ENCODE assay signal across 18 cellular contexts in genomic region chr1:176779655-176780328, GRCh38.
DNase-seq lines count a peak whose midpoint lies in the region; ATAC-seq, FAIRE-seq and TF ChIP-seq lines count a peak whose summit lies in the region.
"Had no signal": no experiment of that assay in that cellular context is flagged by ENCODE, and none has a peak within 500 bp of the region (broad histone marks: within the 10 kb centered on the region; RNA-seq: fewer than 3 reads in every experiment).

No MANE protein-coding gene starts in this region.

- H2AFZ ChIP-seq in astrocyte (ENCODE audit: low read depth, low read length), result no peak overlapping the region

- H3K27ac Mint-ChIP-seq in astrocyte (ENCODE audit: unreplicated experiment) (no peak overlapping the region), progenitor cell of endocrine pancreas (peak overlapping the region; percentile 89)
- H3K27ac Mint-ChIP-seq: CD14-positive monocyte; CD8-positive, alpha-beta T cell had no signal

- H3K4me3 ChIP-seq in astrocyte (ENCODE audit: insufficient read depth, low read depth, low read length), result no peak overlapping the region
- no peak overlapping the region for H3K4me3 ChIP-seq in epithelial cell of esophagus (ENCODE audit: low read length)
- H3K4me3 ChIP-seq: BLaER1, HAP-1 had no signal

- TF ChIP-seq CTCF in D721Med (IDR thresholded peaks at IDR 0.05; ENCODE audit: insufficient read depth, missing control alignments) (no peak), astrocyte (IDR thresholded peaks at IDR 0.05; ENCODE audit: insufficient read depth, low read depth, low read length) (no peak), epithelial cell of esophagus (IDR thresholded peaks at IDR 0.05; ENCODE audit: insufficient read depth, low read depth, low read length, missing control alignments) (no peak), progenitor cell of endocrine pancreas (IDR thresholded peaks at IDR 0.05; ENCODE audit: unreplicated experiment) (no peak)

- no peaks in the 10 kb centered on the region for H3K9me3 ChIP-seq in astrocyte (ENCODE audit: insufficient read depth, low read depth, low read length)
- H3K9me3 ChIP-seq: BLaER1, HAP-1 had no signal

- no peak overlapping the region for H3K4me3 Mint-ChIP-seq in astrocyte (ENCODE audit: unreplicated experiment)
- H3K4me3 Mint-ChIP-seq in progenitor cell of endocrine pancreas (ENCODE audit: low read depth), result no peak overlapping the region
- H3K4me3 Mint-ChIP-seq: CD14-positive monocyte; CD8-positive, alpha-beta T cell had no signal

- no peak for DNase-seq in D721Med (ENCODE audit: insufficient read length, low spot score)
- DNase-seq in astrocyte (ENCODE audit: low read depth), result no peak
- DNase-seq in epithelial cell of esophagus (ENCODE audit: low read depth), result peak; percentile 6
- DNase-seq in progenitor cell of endocrine pancreas (ENCODE audit: low spot score, unreplicated experiment), result no peak
- no peak for DNase-seq in DMS153 (lab: John Stamatoyannopoulos, UW)
- no peak for DNase-seq in posterior vena cava (ENCODE audit: low spot score)
- DNase-seq: 8988T; Calu3; CD8-positive, alpha-beta T cell; DMS 273 treated with DMSO at 0.1 percent for 48 hours had no signal

- H3K36me3 Mint-ChIP-seq in astrocyte (ENCODE audit: low read depth, unreplicated experiment) (no peaks in the 10 kb centered on the region), progenitor cell of endocrine pancreas (ENCODE audit: insufficient read depth) (peaks cover 2% of the 10 kb centered on the region)
- H3K36me3 Mint-ChIP-seq: CD14-positive monocyte; CD8-positive, alpha-beta T cell had no signal

- no peaks in the 10 kb centered on the region for H3K36me3 ChIP-seq in astrocyte (ENCODE audit: insufficient read depth, low read length)
- H3K36me3 ChIP-seq: BLaER1, HAP-1 had no signal

- intact Hi-C loops in posterior vena cava (cut with DNase I), result no loop called here

- H3K9ac ChIP-seq in astrocyte (ENCODE audit: low read length), result no peak overlapping the region
- H3K9ac ChIP-seq: BLaER1 had no signal

- no peak overlapping the region for H3K27ac ChIP-seq in astrocyte (ENCODE audit: low read depth, low read length)
- H3K27ac ChIP-seq: BLaER1, HL-60 had no signal

- H3K4me1 ChIP-seq in astrocyte (ENCODE audit: insufficient read depth, low read length), result no peaks in the 10 kb centered on the region
- H3K4me1 ChIP-seq: BLaER1, HAP-1 had no signal

- no peak overlapping the region for H3K4me2 ChIP-seq in astrocyte (ENCODE audit: low read length)
- H3K4me2 ChIP-seq: BLaER1 had no signal

- H3K27me3 Mint-ChIP-seq in astrocyte (ENCODE audit: low read depth, unreplicated experiment) (no peaks in the 10 kb centered on the region), progenitor cell of endocrine pancreas (peaks cover 6% of the 10 kb centered on the region)

- FAIRE-seq in D721Med (lab: Jason Lieb, UNC) (peak; percentile 70), astrocyte (lab: Jason Lieb, UNC) (peak; percentile 17)
- FAIRE-seq: G401.6, GM12891, GM19239 had no signal

- peaks cover 7% of the 10 kb centered on the region for H3K4me1 Mint-ChIP-seq in astrocyte (ENCODE audit: low read depth, unreplicated experiment)
- H3K4me1 Mint-ChIP-seq in progenitor cell of endocrine pancreas (ENCODE audit: low read depth), result peaks cover 51% of the 10 kb centered on the region
- H3K4me1 Mint-ChIP-seq: CD14-positive monocyte had no signal

- no peaks in the 10 kb centered on the region for H3K27me3 ChIP-seq in astrocyte (ENCODE audit: insufficient read depth, low read length)
- H3K27me3 ChIP-seq: BLaER1 had no signal

- H3K9me3 Mint-ChIP-seq in astrocyte (ENCODE audit: unreplicated experiment), result no peaks in the 10 kb centered on the region
- H3K9me3 Mint-ChIP-seq in progenitor cell of endocrine pancreas (ENCODE audit: low read depth), result peaks cover 5% of the 10 kb centered on the region

- no peaks in the 10 kb centered on the region for H4K20me1 ChIP-seq in astrocyte (ENCODE audit: insufficient read depth, low read length)
- H4K20me1 ChIP-seq: BLaER1 had no signal

- no peaks in the 10 kb centered on the region for H3K79me2 ChIP-seq in astrocyte (ENCODE audit: insufficient read depth, low read length)

- ATAC-seq in GM19463 (IDR thresholded peaks at IDR 0.05; ENCODE audit: unreplicated experiment), result no peak
- ATAC-seq: CD8-positive, alpha-beta T cell had no signal
